8 cellular contexts compared by ENCODE assay signal in the genomic region with DNA sequence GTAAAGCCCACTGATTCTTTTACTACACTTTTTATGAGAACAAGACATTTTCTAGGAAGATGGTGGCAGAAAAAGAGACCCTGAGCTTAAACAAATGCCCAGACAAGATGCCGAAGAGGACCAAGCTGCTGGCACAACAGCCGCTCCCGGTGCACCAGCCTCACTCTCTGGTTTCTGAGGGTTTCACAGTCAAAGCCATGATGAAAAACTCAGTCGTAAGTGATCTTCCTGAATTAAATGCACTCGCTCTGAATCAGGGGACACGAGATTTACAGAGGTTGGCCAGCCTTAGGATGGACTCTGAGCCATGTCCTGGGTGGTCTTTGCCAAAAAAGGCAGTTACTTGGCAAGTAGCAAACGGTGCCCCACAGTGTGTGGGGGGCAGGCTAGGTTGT. TPM values are rescaled to one million over a fixed set of nuclear protein-coding genes. Genes with fewer than 3 reads are reported as not detected.
DNase-seq lines count a peak whose midpoint lies in the region; ATAC-seq, FAIRE-seq and TF ChIP-seq lines count a peak whose summit lies in the region.

No MANE protein-coding gene starts in this region.

- no peak overlapping the region for H2AK9ac ChIP-seq in IMR-90 (replicated peaks; ENCODE audit: low read depth, low read length, poor library complexity)

- H3K27ac ChIP-seq in A549 (peak overlapping the region in 1 of 2 experiments; percentile 62; a peak in 3 of 6 replicates), IMR-90 (ENCODE audit: insufficient read depth, low read length) (no peak overlapping the region)

- H3K14ac ChIP-seq in IMR-90 (replicated peaks; ENCODE audit: low read depth, low read length): no peak overlapping the region

- H3K4me3 Mint-ChIP-seq in naive B cell: peak overlapping the region; percentile 91 to 98 (median 94)

- H2BK120ac ChIP-seq in IMR-90 (ENCODE audit: low read depth, low read length): no peak overlapping the region

- no peak overlapping the region for H2BK5ac ChIP-seq in IMR-90 (ENCODE audit: low read depth, low read length, poor library complexity, severe bottlenecking)

- peak overlapping the region; percentile 48 for H2AFZ ChIP-seq in IMR-90 (replicated peaks; ENCODE audit: low read length, poor library complexity)

- H3K4ac ChIP-seq in IMR-90 (ENCODE audit: low read depth, low read length): no peak overlapping the region

- FAIRE-seq in A549 (lab: Jason Lieb, UNC) (no peak), GM12891 (lab: Jason Lieb, UNC) (no peak)

- H3K56ac ChIP-seq in IMR-90 (ENCODE audit: extremely low read depth, insufficient read depth, low read length): no peak overlapping the region

- H3K36me3 Mint-ChIP-seq in naive B cell: no peaks in the 10 kb centered on the region

- peaks cover 4% of the 10 kb centered on the region; the same call in 1 of the 3 replicates for H3K4me1 ChIP-seq in A549
- H3K4me1 ChIP-seq in IMR-90 (ENCODE audit: control insufficient read depth, insufficient read depth, low read length): no peaks in the 10 kb centered on the region

- H3K4me3 ChIP-seq in A549: peak overlapping the region; percentile 94
- no peak overlapping the region; the same call in 1 of the 2 replicates for H3K4me3 ChIP-seq in IMR-90 (ENCODE audit: insufficient read depth, low read depth, low read length)
- peak overlapping the region; percentile 34 to 41 for H3K4me3 ChIP-seq in cardiac fibroblast (replicated peaks in 1 of 2; ENCODE audit: low read depth in 2 of 2, low read length in 2 of 2)
- H3K4me3 ChIP-seq in lower leg skin (ENCODE audit: low read depth, poor library complexity, severe bottlenecking): no peak overlapping the region

- 48% methylated on average over 7 of the region's 7 CpGs for WGBS in A549 (ENCODE audit: missing lambda C conversion rate)
- WGBS in IMR-90 (ENCODE audit: extremely low coverage in 2 of 2, insufficient read length in 1 of 2), 2 experiments: 16% methylated on average over 3 of the region's 7 CpGs; no CpG with 5 or more reads in 1 of the 2 experiments
- WGBS in lower leg skin, 2 donors: 17 to 41% methylated on average over 7 of the region's 7 CpGs

- H3K36me3 ChIP-seq in IMR-90 (ENCODE audit: control insufficient read depth, insufficient read depth, low read length): no peaks in the 10 kb centered on the region

- no peak for TF ChIP-seq CTCF in A549 (IDR thresholded peaks at IDR 0.05)
- no peak for TF ChIP-seq CTCF in IMR-90 (conservative IDR thresholded peaks at IDR 0.05; ENCODE audit: low read depth, low read length)
- TF ChIP-seq CTCF in cardiac fibroblast (IDR thresholded peaks at IDR 0.05; ENCODE audit: low read depth, low read length): no peak
- no peak for TF ChIP-seq CTCF in lower leg skin (IDR thresholded peaks at IDR 0.05)
- no peak for TF ChIP-seq CTCF in GM13976 (IDR thresholded peaks at IDR 0.05; ENCODE audit: borderline replicate concordance, control extremely low read depth, extremely low read depth, insufficient read depth, missing control alignments)

- TF ChIP-seq POLR2A in A549 (IDR thresholded peaks at IDR 0.05; ENCODE audit: low read length): no peak
- TF ChIP-seq POLR2A in IMR-90 (IDR thresholded peaks at IDR 0.05; ENCODE audit: low read depth, low read length): no peak
- TF ChIP-seq POLR2A in GM12891 (IDR thresholded peaks at IDR 0.05; ENCODE audit: low read depth, low read length): no peak
- no peak for TF ChIP-seq POLR2A in lower leg skin (IDR thresholded peaks at IDR 0.05)

- H4K91ac ChIP-seq in IMR-90 (ENCODE audit: insufficient read depth, low read depth, low read length): no peak overlapping the region

- in situ Hi-C loops in IMR-90 (cut with MboI; ENCODE audit: low sequenced_read_pairs) (loop anchor here (25.0 kb wide), 1 partner anchor 1316 kb away; no protein-coding TSS in a partner anchor), GM13976 (cut with MboI; ENCODE audit: low sequenced_read_pairs, unreplicated experiment) (no loop called here)

- dilution Hi-C loops in IMR-90 (cut with HindIII; ENCODE audit: low sequenced_read_pairs, unreplicated experiment): no loop called here

- H3K9me3 Mint-ChIP-seq in naive B cell: peaks cover 0 to 10% (median 0%) of the 10 kb centered on the region in 7 donors

- TF ChIP-seq RAD21 in A549 (conservative IDR thresholded peaks at IDR 0.05 in 1 of 2, IDR thresholded peaks at IDR 0.05 in 1 of 2): no peak
- no peak for TF ChIP-seq RAD21 in IMR-90 (IDR thresholded peaks at IDR 0.05; ENCODE audit: low read length)

- H2BK20ac ChIP-seq in IMR-90 (ENCODE audit: low read depth, low read length): no peak overlapping the region

- H3K4me1 Mint-ChIP-seq in naive B cell: peaks cover 4 to 14% (median 13%) of the 10 kb centered on the region in 3 donors

- H3K79me1 ChIP-seq in IMR-90 (ENCODE audit: low read depth in 1 of 2, low read length in 2 of 2): no peaks in the 10 kb centered on the region

- no peak overlapping the region for H3K9ac ChIP-seq in IMR-90 (ENCODE audit: low read depth, low read length)

- no peak; a peak in 1 of 6 replicates for ATAC-seq in A549
- no peak for ATAC-seq in IMR-90 (ENCODE audit: low read depth)
- ATAC-seq in naive B cell (ENCODE audit: low read depth in 2 of 2): no peak

- DNase-seq in A549 (ENCODE audit: low read depth in 1 of 2, low spot score in 1 of 2) (no peak), IMR-90 (no peak), cardiac fibroblast (ENCODE audit: low read depth in 2 of 2) (peak in 1 of 2 donors; percentile 3), naive B cell (no peak), GM12891 (ENCODE audit: insufficient read length, low spot score) (no peak), NCI-H524 (lab: John Stamatoyannopoulos, UW) (no peak), lower leg skin (ENCODE audit: low spot score in 2 of 2) (no peak), GM13976 (ENCODE audit: low spot score) (no peak)

- intact Hi-C loops in IMR-90 (cut with micrococcal nuclease) (no loop called here), lower leg skin (cut with DNase I; ENCODE audit: low total_unique reads) (no loop called here)

- H2BK15ac ChIP-seq in IMR-90 (ENCODE audit: low read depth, low read length): no peak overlapping the region

- POLR2A ChIA-PET in A549 (lab: Yijun Ruan, JAX) (interaction anchor here (0.6 kb wide), 2 partner anchors 11 to 172 kb away, joined by 3 to 5 read pairs; no protein-coding TSS in a partner anchor), IMR-90 (lab: Charles Lee; ENCODE audit: unreplicated experiment) (no interaction called here)

- no peak overlapping the region for H4K5ac ChIP-seq in IMR-90 (ENCODE audit: low read depth, low read length)

- CTCF ChIA-PET in A549 (lab: Yijun Ruan, JAX) (interaction anchor here (0.6 kb wide), 1 partner anchor 159 kb away, joined by 3 read pairs; no protein-coding TSS in a partner anchor), IMR-90 (lab: Yijun Ruan, JAX) (no interaction called here)

- peaks cover 0 to 12% (median 11%) of the 10 kb centered on the region in 3 donors for H3K27me3 Mint-ChIP-seq in naive B cell

- no TSS peak for BruUV-seq in IMR-90 (replicated peaks; lab: Mats Ljungman, UMichigan)

- H3K9me3 ChIP-seq in A549 (no peaks in the 10 kb centered on the region), IMR-90 (ENCODE audit: control insufficient read depth, insufficient read depth, low read length) (no peaks in the 10 kb centered on the region)

- no peaks in the 10 kb centered on the region for H4K20me1 ChIP-seq in IMR-90 (ENCODE audit: insufficient read depth, low read length)

- H3K4me2 ChIP-seq in A549 (peak overlapping the region; percentile 83), IMR-90 (ENCODE audit: low read depth, low read length) (peak overlapping the region; percentile 52)

- no peak overlapping the region for H3K23ac ChIP-seq in IMR-90 (ENCODE audit: low read depth, low read length)

- no peak overlapping the region for H2AK5ac ChIP-seq in IMR-90 (ENCODE audit: low read depth, low read length)

- TF ChIP-seq EP300 in A549 (IDR thresholded peaks at IDR 0.05): no peak

- H3K18ac ChIP-seq in IMR-90 (ENCODE audit: low read depth, low read length): no peak overlapping the region

- H3K27ac Mint-ChIP-seq in naive B cell: peak overlapping the region; percentile 93 to 99 (median 96)

- no peaks in the 10 kb centered on the region for H3K27me3 ChIP-seq in IMR-90 (ENCODE audit: control insufficient read depth, insufficient read depth, low read length)

- no peak overlapping the region for H4K8ac ChIP-seq in IMR-90 (ENCODE audit: low read depth in 2 of 2, low read length in 2 of 2)

- H3K9me1 ChIP-seq in IMR-90 (ENCODE audit: insufficient read depth, low read length): no peaks in the 10 kb centered on the region

TF ChIP-seq in A549, 52 proteins besides CTCF, POLR2A, EP300 and RAD21 (continues in another document):
- no peak for TF ChIP-seq EHMT2 (IDR thresholded peaks at IDR 0.05; ENCODE audit: low read depth)

TF ChIP-seq in IMR-90, 13 proteins besides CTCF, POLR2A, EP300 and RAD21 (continues in another document):
- TF ChIP-seq RFX5 (IDR thresholded peaks at IDR 0.05; ENCODE audit: low read depth, low read length): no peak

TF ChIP-seq in GM12891, 5 proteins besides CTCF, POLR2A, EP300 and RAD21 (continues in another document):
- no peak for TF ChIP-seq SPI1 (IDR thresholded peaks at IDR 0.05; ENCODE audit: low read depth, low read length)

RNA-seq across cellular contexts. Expression of a gene that starts 0.4 kb away (rescaled TPM):
- 0.08 and 0.30 TPM in 2 replicates for polyA plus RNA-seq in A549 (2011; rRNA removed)
- polyA plus RNA-seq in A549 (2012; cell fraction: cytosol; rRNA removed): not detected in 2 replicates
- not detected in 2 replicates for polyA plus RNA-seq in A549 (2012; cell fraction: nucleus; rRNA removed)
- polyA plus RNA-seq in A549 (2017; fragmentation: RNase III; extraction: RNeasy Plus Mini Kit Qiagen cat#74134 plus additional on column Dnase treatment): 0.14 TPM in 1 of 3 replicates, not detected in the others
- polyA minus RNA-seq in A549 (2011; rRNA and poly(A)+ RNA removed): not detected in 2 replicates
- total RNA-seq in IMR-90 (2012; rRNA removed): not detected in 2 replicates
- polyA plus RNA-seq in IMR-90 (2012; rRNA removed): 0.27 TPM in 1 of 2 replicates, not detected in the other
- not detected in 2 replicates for polyA plus RNA-seq in IMR-90 (2012; cell fraction: cytosol; rRNA removed)
- polyA plus RNA-seq in IMR-90 (2012; cell fraction: nucleus; rRNA removed; ENCODE audit: low replicate concordance): not detected in 2 replicates
- not detected for polyA plus RNA-seq in naive B cell (ENCODE audit: low read depth in 6 of 6)
- polyA plus RNA-seq in GM12891 (2012; ENCODE audit: low read depth, missing spikeins): not detected
- 1 to 10 TPM in 2 of 4 donors, under 1 TPM in 1, not detected in 1; 0.38 to 3.9 (median 3.4) TPM for total RNA-seq in lower leg skin

RNA-seq across cellular contexts. Expression of a gene that starts 0.6 kb away (rescaled TPM):
- polyA plus RNA-seq in A549 (2011; rRNA removed) (0.13 and 0.36 TPM in 2 replicates), A549 (2017; fragmentation: RNase III; extraction: RNeasy Plus Mini Kit Qiagen cat#74134 plus additional on column Dnase treatment) (0.07 to 0.39 TPM (median 0.33 TPM) in 3 replicates), IMR-90 (2012; rRNA removed) (0.09 and 0.15 TPM in 2 replicates), naive B cell (ENCODE audit: low read depth in 6 of 6) (1 to 10 TPM; 1.4 to 9.3 (median 3.6) TPM)
- 0.01 and 0.04 TPM in 2 replicates for polyA plus RNA-seq in A549 (2012; cell fraction: cytosol; rRNA removed)
- 0.04 and 0.06 TPM in 2 replicates for polyA plus RNA-seq in A549 (2012; cell fraction: nucleus; rRNA removed)
- polyA minus RNA-seq in A549 (2011; rRNA and poly(A)+ RNA removed): 0.63 and 1.6 TPM in 2 replicates
- total RNA-seq in IMR-90 (2012; rRNA removed) (0.18 and 0.28 TPM in 2 replicates), lower leg skin (10 to 100 TPM in 2 of 4 donors, 1 to 10 TPM in 2; 6.3 to 11.9 (median 9.5) TPM)
- polyA plus RNA-seq in IMR-90 (2012; cell fraction: cytosol; rRNA removed): 0.03 and 0.19 TPM in 2 replicates
- 0.07 and 0.11 TPM in 2 replicates for polyA plus RNA-seq in IMR-90 (2012; cell fraction: nucleus; rRNA removed; ENCODE audit: low replicate concordance)
- 0.01 TPM for polyA plus RNA-seq in GM12891 (2012; ENCODE audit: low read depth, missing spikeins)

Comparison
In these comparisons a context has a peak if more than half of its experiments do, and no peak if none do; other contexts are left out.
1. H3K4me3 ChIP-seq: peak in A549 (single experiment) and cardiac fibroblast (2 of 2); none in IMR-90 (single experiment) and lower leg skin (single experiment).